Comparison of ENCODE assay signal across 8 cellular contexts in the genomic region with DNA sequence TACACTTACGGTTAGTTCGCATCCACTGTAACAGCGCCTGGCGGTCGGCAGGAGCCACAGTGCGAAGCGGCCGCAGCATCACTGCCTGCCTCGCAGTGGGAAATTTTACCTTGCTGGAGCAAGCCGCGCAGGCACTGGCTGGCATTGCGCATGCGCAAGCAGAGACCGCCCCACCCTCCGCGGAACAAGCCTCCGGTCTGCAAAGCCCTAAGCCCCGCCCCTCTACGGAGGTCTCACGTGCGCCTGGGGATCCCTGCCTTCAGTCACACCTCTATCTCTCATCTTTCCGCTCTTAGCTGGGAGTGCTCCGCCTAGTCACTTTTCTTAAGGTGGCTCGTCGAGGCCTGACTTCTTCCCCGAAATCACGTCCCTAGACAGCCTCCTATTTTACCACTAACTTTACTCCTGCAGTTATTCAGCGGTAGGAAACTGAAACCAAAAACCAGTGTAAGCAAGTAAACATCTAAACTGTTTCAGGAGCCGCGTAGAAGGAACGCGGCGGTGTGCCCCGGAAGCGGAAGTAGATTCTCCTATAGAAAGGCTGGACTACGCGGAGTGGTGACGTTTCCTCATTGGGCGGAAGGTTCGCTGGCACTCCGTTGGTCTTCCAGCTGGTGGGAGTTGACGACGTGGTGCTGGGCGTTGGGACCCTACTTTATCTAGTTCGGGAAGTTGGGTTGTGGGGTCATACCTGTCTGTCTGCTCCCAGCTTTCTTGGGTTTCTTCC.
DNase-seq lines count a peak whose midpoint lies in the region; ATAC-seq and FAIRE-seq lines count a peak whose summit lies in the region.

A gene (plus strand): TSS at position 572 of the 727 bp plus-strand sequence. CDS start 13,718 bp downstream, outside the sequence.

- peak; percentile 97 for DNase-seq in Ammon's horn (ENCODE audit: low spot score)
- peak; percentile 97 to 99 for DNase-seq in NCI-H446 (lab: John Stamatoyannopoulos, UW)
- peak; percentile 99 for DNase-seq in activated CD4-positive, CD25-positive, alpha-beta regulatory T cell treated with anti-CD3 and anti-CD28 coated beads, Interleukin-2, amount 50 U/mL, for 16 hours (ENCODE audit: low read depth, low spot score)
- DNase-seq in cerebellar cortex (ENCODE audit: low spot score) = peak; percentile 99
- peak; percentile 99 for DNase-seq in stimulated activated CD4-positive, alpha-beta T cell treated with anti-CD3 and anti-CD28 coated beads, Interleukin-12 subunit alpha, Interleukin-12 subunit beta, amount 100 ng/mL, for 4 hours

- peak; percentile 51 for FAIRE-seq in islet of Langerhans (lab: Jason Lieb, UNC)

- ATAC-seq in GM19043 (IDR thresholded peaks at IDR 0.05; ENCODE audit: low read depth, unreplicated experiment) (peak; percentile 80), HG03354 (IDR thresholded peaks at IDR 0.05; ENCODE audit: poor library complexity, severe bottlenecking, unreplicated experiment) (peak; percentile 86)

Comparison
In these comparisons a context has a peak if more than half of its experiments do, and no peak if none do; other contexts are left out.
1. Peak in every context shown above with its lines: DNase-seq and ATAC-seq.